Comparison of ENCODE assay signal across 19 cellular contexts in genomic region chr20:38762174-38762573, GRCh38. TPM values are rescaled to one million over a fixed set of nuclear protein-coding genes. Genes with fewer than 3 reads are reported as not detected.
A peak's percentile ranks its signal among the peaks of the same experiment; 100 is the strongest.
DNase-seq lines count a peak whose midpoint lies in the region; ATAC-seq lines count a peak whose summit lies in the region.
"Had no signal": no experiment of that assay in that cellular context is flagged by ENCODE, and none has a peak within 500 bp of the region (broad histone marks: within the 10 kb centered on the region; RNA-seq: fewer than 3 reads in every experiment).

No MANE protein-coding gene starts in this region.

- no peaks in the 10 kb centered on the region for H3K27me3 Mint-ChIP-seq in activated CD4-positive, alpha-beta memory T cell treated with anti-CD3 and anti-CD28 coated beads for 36 hours
- H3K27me3 Mint-ChIP-seq in activated CD4-positive, alpha-beta memory T cell treated with anti-CD3 and anti-CD28 coated beads, Interleukin-2, amount 10 ng/mL, durations not matched to agents 7 days and 5 days = no peaks in the 10 kb centered on the region
- H3K27me3 Mint-ChIP-seq in activated T-helper 17 cell treated with anti-CD3 and anti-CD28 coated beads, Interleukin-2, amount 50 U/mL, for 72 hours = no peaks in the 10 kb centered on the region

- POLR2A ChIA-PET in activated CD4-positive, alpha-beta memory T cell treated with anti-CD3 and anti-CD28 coated beads for 36 hours (lab: Charles Lee) = no interaction called here
- POLR2A ChIA-PET in activated CD4-positive, alpha-beta memory T cell treated with anti-CD3 and anti-CD28 coated beads, Interleukin-2, amount 10 ng/mL, durations not matched to agents 7 days and 5 days (lab: Charles Lee) = interaction anchor here (1.4 kb wide), 1 partner anchor 10 kb away, joined by 3 read pairs; no protein-coding TSS in a partner anchor

- ATAC-seq in activated naive CD4-positive, alpha-beta T cell treated with anti-CD3 and anti-CD28 coated beads, Interleukin-2, amount 50 U/mL, for 72 hours = no peak
- no peak for ATAC-seq in activated T-helper 17 cell treated with anti-CD3 and anti-CD28 coated beads, Interleukin-2, amount 50 U/mL, for 72 hours (replicated peaks)
- ATAC-seq in stimulated activated effector memory CD8-positive, alpha-beta T cell treated with anti-CD3 and anti-CD28 coated beads, Interleukin-12 subunit alpha, Interleukin-12 subunit beta, amount 100 ng/mL, for 72 hours = no peak
- no peak for ATAC-seq in HG02763 (IDR thresholded peaks at IDR 0.05; ENCODE audit: unreplicated experiment)
- ATAC-seq: A549; CD8-positive, alpha-beta T cell; GM12878; GM23338 had no signal

- intact Hi-C loops in activated CD4-positive, alpha-beta memory T cell treated with anti-CD3 and anti-CD28 coated beads for 36 hours (cut with micrococcal nuclease) = no loop called here

- no peak overlapping the region for H3K4me3 Mint-ChIP-seq in activated CD4-positive, alpha-beta memory T cell treated with anti-CD3 and anti-CD28 coated beads for 36 hours
- no peak overlapping the region for H3K4me3 Mint-ChIP-seq in activated CD4-positive, alpha-beta memory T cell treated with anti-CD3 and anti-CD28 coated beads, Interleukin-2, amount 10 ng/mL, durations not matched to agents 7 days and 5 days
- no peak overlapping the region for H3K4me3 Mint-ChIP-seq in activated T-helper 17 cell treated with anti-CD3 and anti-CD28 coated beads, Interleukin-2, amount 50 U/mL, for 72 hours
- H3K4me3 Mint-ChIP-seq in stimulated activated effector memory CD8-positive, alpha-beta T cell treated with anti-CD3 and anti-CD28 coated beads, Interleukin-12 subunit alpha, Interleukin-12 subunit beta, amount 100 ng/mL, for 72 hours = no peak overlapping the region
- H3K4me3 Mint-ChIP-seq: CD14-positive monocyte; CD8-positive, alpha-beta T cell; GM23338 had no signal

- DNase-seq in activated CD4-positive, alpha-beta memory T cell treated with anti-CD3 and anti-CD28 coated beads for 36 hours = no peak
- DNase-seq in activated CD4-positive, alpha-beta memory T cell treated with anti-CD3 and anti-CD28 coated beads, Interleukin-2, amount 10 ng/mL, durations not matched to agents 7 days and 5 days = no peak
- DNase-seq in activated naive CD4-positive, alpha-beta T cell treated with anti-CD3 and anti-CD28 coated beads, Interleukin-2, amount 50 U/mL, for 72 hours (ENCODE audit: low spot score in 2 of 2) = no peak
- no peak for DNase-seq in activated naive CD4-positive, alpha-beta T cell treated with Interleukin-2 at 50 U/mL for 16 hours
- DNase-seq in stimulated activated effector memory CD8-positive, alpha-beta T cell treated with anti-CD3 and anti-CD28 coated beads, Interleukin-12 subunit alpha, Interleukin-12 subunit beta, amount 100 ng/mL, for 72 hours (ENCODE audit: low spot score in 2 of 2) = no peak
- DNase-seq in HK-2 (ENCODE audit: unreplicated experiment) = no peak
- DNase-seq: CD8-positive, alpha-beta T cell; DMS 273 treated with DMSO at 0.1 percent for 48 hours; DMS53; DND-41; EL had no signal

- peak overlapping the region; percentile 24 for H3K27ac Mint-ChIP-seq in activated CD4-positive, alpha-beta memory T cell treated with anti-CD3 and anti-CD28 coated beads for 36 hours
- no peak overlapping the region for H3K27ac Mint-ChIP-seq in activated CD4-positive, alpha-beta memory T cell treated with anti-CD3 and anti-CD28 coated beads, Interleukin-2, amount 10 ng/mL, durations not matched to agents 7 days and 5 days
- H3K27ac Mint-ChIP-seq in activated naive CD4-positive, alpha-beta T cell treated with anti-CD3 and anti-CD28 coated beads, Interleukin-2, amount 50 U/mL, for 72 hours = peak overlapping the region; percentile 5 to 15
- H3K27ac Mint-ChIP-seq in activated T-helper 17 cell treated with anti-CD3 and anti-CD28 coated beads, Interleukin-2, amount 50 U/mL, for 72 hours = peak overlapping the region; percentile 75
- H3K27ac Mint-ChIP-seq in stimulated activated effector memory CD8-positive, alpha-beta T cell treated with anti-CD3 and anti-CD28 coated beads, Interleukin-12 subunit alpha, Interleukin-12 subunit beta, amount 100 ng/mL, for 72 hours = peak overlapping the region; percentile 38
- H3K27ac Mint-ChIP-seq: CD8-positive, alpha-beta T cell; GM23338 had no signal

- peaks cover 54% of the 10 kb centered on the region for H3K36me3 Mint-ChIP-seq in activated CD4-positive, alpha-beta memory T cell treated with anti-CD3 and anti-CD28 coated beads for 36 hours
- peaks cover 55% of the 10 kb centered on the region for H3K36me3 Mint-ChIP-seq in activated CD4-positive, alpha-beta memory T cell treated with anti-CD3 and anti-CD28 coated beads, Interleukin-2, amount 10 ng/mL, durations not matched to agents 7 days and 5 days (ENCODE audit: low read depth)
- peaks cover 19 to 35% of the 10 kb centered on the region in 2 donors for H3K36me3 Mint-ChIP-seq in activated naive CD4-positive, alpha-beta T cell treated with anti-CD3 and anti-CD28 coated beads, Interleukin-2, amount 50 U/mL, for 72 hours
- H3K36me3 Mint-ChIP-seq in activated T-helper 17 cell treated with anti-CD3 and anti-CD28 coated beads, Interleukin-2, amount 50 U/mL, for 72 hours (ENCODE audit: low read depth) = peaks cover 96% of the 10 kb centered on the region
- peaks cover 91% of the 10 kb centered on the region for H3K36me3 Mint-ChIP-seq in stimulated activated effector memory CD8-positive, alpha-beta T cell treated with anti-CD3 and anti-CD28 coated beads, Interleukin-12 subunit alpha, Interleukin-12 subunit beta, amount 100 ng/mL, for 72 hours

- CTCF ChIA-PET in activated CD4-positive, alpha-beta memory T cell treated with anti-CD3 and anti-CD28 coated beads for 36 hours (lab: Charles Lee) = interaction anchor here (1.2 to 1.6 kb wide), 2 partner anchors 11 to 28 kb away, joined by 3 to 14 read pairs; no protein-coding TSS in a partner anchor
- CTCF ChIA-PET in activated CD4-positive, alpha-beta memory T cell treated with anti-CD3 and anti-CD28 coated beads, Interleukin-2, amount 10 ng/mL, durations not matched to agents 7 days and 5 days (lab: Charles Lee) = interaction anchor here (1.8 kb wide), 1 partner anchor 10 kb away, joined by 6 read pairs; no protein-coding TSS in a partner anchor

- H3K9me3 Mint-ChIP-seq in activated CD4-positive, alpha-beta memory T cell treated with anti-CD3 and anti-CD28 coated beads for 36 hours = no peaks in the 10 kb centered on the region
- H3K9me3 Mint-ChIP-seq in activated CD4-positive, alpha-beta memory T cell treated with anti-CD3 and anti-CD28 coated beads, Interleukin-2, amount 10 ng/mL, durations not matched to agents 7 days and 5 days = no peaks in the 10 kb centered on the region
- H3K9me3 Mint-ChIP-seq in activated naive CD4-positive, alpha-beta T cell treated with anti-CD3 and anti-CD28 coated beads, Interleukin-2, amount 50 U/mL, for 72 hours = no peaks in the 10 kb centered on the region
- no peaks in the 10 kb centered on the region for H3K9me3 Mint-ChIP-seq in activated T-helper 17 cell treated with anti-CD3 and anti-CD28 coated beads, Interleukin-2, amount 50 U/mL, for 72 hours
- H3K9me3 Mint-ChIP-seq in stimulated activated effector memory CD8-positive, alpha-beta T cell treated with anti-CD3 and anti-CD28 coated beads, Interleukin-12 subunit alpha, Interleukin-12 subunit beta, amount 100 ng/mL, for 72 hours = no peaks in the 10 kb centered on the region
- H3K9me3 Mint-ChIP-seq: CD14-positive monocyte; CD8-positive, alpha-beta T cell; GM23338 had no signal

- peaks cover 26% of the 10 kb centered on the region for H3K4me1 Mint-ChIP-seq in activated CD4-positive, alpha-beta memory T cell treated with anti-CD3 and anti-CD28 coated beads for 36 hours (ENCODE audit: low read depth)
- peaks cover 28% of the 10 kb centered on the region for H3K4me1 Mint-ChIP-seq in activated CD4-positive, alpha-beta memory T cell treated with anti-CD3 and anti-CD28 coated beads, Interleukin-2, amount 10 ng/mL, durations not matched to agents 7 days and 5 days
- H3K4me1 Mint-ChIP-seq in activated T-helper 17 cell treated with anti-CD3 and anti-CD28 coated beads, Interleukin-2, amount 50 U/mL, for 72 hours = peaks cover 15% of the 10 kb centered on the region
- peaks cover 27% of the 10 kb centered on the region for H3K4me1 Mint-ChIP-seq in stimulated activated effector memory CD8-positive, alpha-beta T cell treated with anti-CD3 and anti-CD28 coated beads, Interleukin-12 subunit alpha, Interleukin-12 subunit beta, amount 100 ng/mL, for 72 hours

RNA-seq across cellular contexts. Expression of gene ACTR5, which starts 13.9 kb away (rescaled TPM):
- total RNA-seq in activated CD4-positive, alpha-beta memory T cell treated with anti-CD3 and anti-CD28 coated beads for 36 hours = 10 to 100 TPM; 11.0 TPM
- 1 to 10 TPM; 9.4 to 9.9 TPM for total RNA-seq in activated CD4-positive, alpha-beta memory T cell treated with anti-CD3 and anti-CD28 coated beads, Interleukin-2, amount 10 ng/mL, durations not matched to agents 7 days and 5 days
- 10 to 100 TPM in 1 of 2 donors, 1 to 10 TPM in 1; 7.2 to 11.7 TPM for total RNA-seq in activated naive CD4-positive, alpha-beta T cell treated with anti-CD3 and anti-CD28 coated beads, Interleukin-2, amount 50 U/mL, for 72 hours
- total RNA-seq in activated T-helper 17 cell treated with anti-CD3 and anti-CD28 coated beads, Interleukin-2, amount 50 U/mL, for 72 hours = 10 to 100 TPM in 1 of 2 donors, 1 to 10 TPM in 1; 9.9 to 10.4 TPM

RNA-seq across cellular contexts. Expression of gene SLC32A1, which starts 37.9 kb away (rescaled TPM):
- not detected for total RNA-seq in activated CD4-positive, alpha-beta memory T cell treated with anti-CD3 and anti-CD28 coated beads for 36 hours
- not detected for total RNA-seq in activated CD4-positive, alpha-beta memory T cell treated with anti-CD3 and anti-CD28 coated beads, Interleukin-2, amount 10 ng/mL, durations not matched to agents 7 days and 5 days
- not detected for total RNA-seq in activated naive CD4-positive, alpha-beta T cell treated with anti-CD3 and anti-CD28 coated beads, Interleukin-2, amount 50 U/mL, for 72 hours
- total RNA-seq in activated T-helper 17 cell treated with anti-CD3 and anti-CD28 coated beads, Interleukin-2, amount 50 U/mL, for 72 hours = under 1 TPM in 1 of 2 donors, not detected in 1; 0.11 TPM
- total RNA-seq: G401, GM12878, HT-29 had no signal

RNA-seq across cellular contexts. Expression of gene PPP1R16B, which starts 43.3 kb away (rescaled TPM):
- total RNA-seq in activated CD4-positive, alpha-beta memory T cell treated with anti-CD3 and anti-CD28 coated beads for 36 hours = 100 to 1,000 TPM; 111 to 114 TPM
- total RNA-seq in activated CD4-positive, alpha-beta memory T cell treated with anti-CD3 and anti-CD28 coated beads, Interleukin-2, amount 10 ng/mL, durations not matched to agents 7 days and 5 days = 100 to 1,000 TPM; 113 to 119 TPM
- 10 to 100 TPM; 45.5 to 80.4 TPM for total RNA-seq in activated naive CD4-positive, alpha-beta T cell treated with anti-CD3 and anti-CD28 coated beads, Interleukin-2, amount 50 U/mL, for 72 hours
- total RNA-seq in activated T-helper 17 cell treated with anti-CD3 and anti-CD28 coated beads, Interleukin-2, amount 50 U/mL, for 72 hours = 10 to 100 TPM; 77.2 to 79.5 TPM
- total RNA-seq: G401, HT-29 had no signal
